9 cellular contexts compared by ENCODE assay signal in genomic region chr7:6160191-6160623, GRCh38. TPM values are rescaled to one million over a fixed set of nuclear protein-coding genes. Genes with fewer than 3 reads are reported as not detected.
DNase-seq lines count a peak whose midpoint lies in the region; ATAC-seq and TF ChIP-seq lines count a peak whose summit lies in the region.
"Had no signal": no experiment of that assay in that cellular context is flagged by ENCODE, and none has a peak within 500 bp of the region (broad histone marks: within the 10 kb centered on the region; RNA-seq: fewer than 3 reads in every experiment).

No MANE protein-coding gene starts in this region.

- TF ChIP-seq CTCF in epithelial cell of esophagus (IDR thresholded peaks at IDR 0.05; ENCODE audit: insufficient read depth, low read depth, low read length, missing control alignments): peak; percentile 61

- ATAC-seq in GM19455 (IDR thresholded peaks at IDR 0.05; ENCODE audit: unreplicated experiment) (no peak), GM19395 (IDR thresholded peaks at IDR 0.05; ENCODE audit: unreplicated experiment) (no peak)

- DNase-seq in G401 (ENCODE audit: low spot score): peak; percentile 75
- peak; percentile 37 for DNase-seq in NCI-H524 treated with DMSO at 0.1 percent for 48 hours (lab: John Stamatoyannopoulos, UW)
- peak; percentile 47 for DNase-seq in epithelial cell of esophagus (ENCODE audit: low read depth)
- DNase-seq in midbrain (lab: John Stamatoyannopoulos, UW): peak; percentile 26
- no peak for DNase-seq in central memory CD4-positive, alpha-beta T cell
- DNase-seq in activated CD4-positive, CD25-positive, alpha-beta regulatory T cell treated with anti-CD3 and anti-CD28 coated beads, Interleukin-2, amount 50 U/mL, for 72 hours: no peak

- in situ Hi-C loops in G401 (cut with HindIII; ENCODE audit: low sequenced_read_pairs): no loop called here

- no peak overlapping the region for H3K4me3 ChIP-seq in epithelial cell of esophagus (ENCODE audit: low read length)
- H3K4me3 ChIP-seq: skin epidermis had no signal

RNA-seq across cellular contexts. Expression of gene USP42, which starts 55.5 kb away (rescaled TPM):
- 5.2 and 8.9 TPM in 2 replicates for total RNA-seq in G401 (2014; rRNA removed; shearing (Covaris generic))

Comparison
In these comparisons a context has a peak if more than half of its experiments do, and no peak if none do; other contexts are left out.
1. DNase-seq: peak in G401 (single experiment), NCI-H524 treated with DMSO at 0.1 percent for 48 hours (single experiment), epithelial cell of esophagus (single experiment) and midbrain (single experiment); none in central memory CD4-positive, alpha-beta T cell (single experiment) and activated CD4-positive, CD25-positive, alpha-beta regulatory T cell treated with anti-CD3 and anti-CD28 coated beads, Interleukin-2, amount 50 U/mL, for 72 hours (single experiment).